10 cellular contexts compared by ENCODE assay signal in genomic region chr9:74888449-74888848, GRCh38. TPM values are rescaled to one million over a fixed set of nuclear protein-coding genes. Genes with fewer than 3 reads are reported as not detected.
A peak's percentile ranks its signal among the peaks of the same experiment; 100 is the strongest.
DNase-seq lines count a peak whose midpoint lies in the region; ATAC-seq, FAIRE-seq and TF ChIP-seq lines count a peak whose summit lies in the region.
"Not testable (repeated sequence)": the region's sequence is repeated elsewhere in the genome, so short reads cannot be mapped to it uniquely, and the experiment has no call there.
"Had no signal": no experiment of that assay in that cellular context is flagged by ENCODE, and none has a peak within 500 bp of the region (broad histone marks: within the 10 kb centered on the region; RNA-seq: fewer than 3 reads in every experiment).

No MANE protein-coding gene starts in this region.

- peaks cover 32% of the 10 kb centered on the region for H3K27me3 ChIP-seq in CD4-positive, alpha-beta T cell (ENCODE audit: control insufficient read depth, insufficient read depth, low read length)
- H3K27me3 ChIP-seq in astrocyte (ENCODE audit: insufficient read depth, low read length): not testable (repeated sequence)
- peaks cover 7 to 18% of the 10 kb centered on the region in 2 donors for H3K27me3 ChIP-seq in naive thymus-derived CD4-positive, alpha-beta T cell (ENCODE audit: control insufficient read depth in 2 of 2, insufficient read depth in 2 of 2, low read length in 2 of 2)

- not testable (repeated sequence) for H3K4me2 ChIP-seq in astrocyte (ENCODE audit: low read length)

- intact Hi-C loops in CD4-positive, alpha-beta T cell (cut with DNase I, micrococcal nuclease): not testable (repeated sequence)
- intact Hi-C loops in naive thymus-derived CD4-positive, alpha-beta T cell (cut with micrococcal nuclease): loop anchor here in 1 of 2 donors (5.0 kb wide), 1 partner anchor 64 kb away; the partner anchor contains the start of gene C9orf40

- peaks cover 19% of the 10 kb centered on the region for H3K4me1 Mint-ChIP-seq in CD4-positive, alpha-beta T cell (ENCODE audit: low read depth)
- H3K4me1 Mint-ChIP-seq in T-helper 17 cell; astrocyte (ENCODE audit: low read depth, unreplicated experiment); endothelial cell (ENCODE audit: unreplicated experiment); nephron progenitor cell; type B pancreatic cell (ENCODE audit: unreplicated experiment): not testable (repeated sequence)
- peaks cover 13% of the 10 kb centered on the region for H3K4me1 Mint-ChIP-seq in activated naive CD4-positive, alpha-beta T cell treated with anti-CD3 and anti-CD28 coated beads, Interleukin-2, amount 10 ng/mL, durations not matched to agents 7 days and 5 days
- H3K4me1 Mint-ChIP-seq in naive thymus-derived CD4-positive, alpha-beta T cell: peaks cover 11 to 20% (median 18%) of the 10 kb centered on the region in 7 donors

- H4K20me1 ChIP-seq in astrocyte (ENCODE audit: insufficient read depth, low read length): not testable (repeated sequence)

- not testable (repeated sequence) for TF ChIP-seq CTCF in CD4-positive, alpha-beta T cell (IDR thresholded peaks at IDR 0.05); astrocyte (IDR thresholded peaks at IDR 0.05; ENCODE audit: insufficient read depth, low read depth, low read length); endothelial cell (IDR thresholded peaks at IDR 0.05; ENCODE audit: unreplicated experiment); nephron progenitor cell (IDR thresholded peaks at IDR 0.05); type B pancreatic cell (conservative IDR thresholded peaks at IDR 0.05)

- not testable (repeated sequence) for H3K27ac Mint-ChIP-seq in CD4-positive, alpha-beta T cell; T-helper 17 cell; astrocyte (ENCODE audit: unreplicated experiment); endothelial cell (ENCODE audit: unreplicated experiment); naive thymus-derived CD4-positive, alpha-beta T cell; nephron progenitor cell; type B pancreatic cell
- H3K27ac Mint-ChIP-seq in activated naive CD4-positive, alpha-beta T cell treated with anti-CD3 and anti-CD28 coated beads, Interleukin-2, amount 10 ng/mL, durations not matched to agents 7 days and 5 days: peak overlapping the region; percentile 47

- POLR2A ChIA-PET in CD4-positive, alpha-beta T cell (lab: Charles Lee); naive thymus-derived CD4-positive, alpha-beta T cell (lab: Charles Lee): not testable (repeated sequence)

- H3K27me3 Mint-ChIP-seq in CD4-positive, alpha-beta T cell: peaks cover 68% of the 10 kb centered on the region
- H3K27me3 Mint-ChIP-seq in T-helper 17 cell (peaks cover 42% of the 10 kb centered on the region), astrocyte (ENCODE audit: low read depth, unreplicated experiment) (peaks cover 10% of the 10 kb centered on the region), nephron progenitor cell (ENCODE audit: low read depth, poor library complexity) (peaks cover 41% of the 10 kb centered on the region), type B pancreatic cell (peaks cover 36% of the 10 kb centered on the region)
- peaks cover 44% of the 10 kb centered on the region for H3K27me3 Mint-ChIP-seq in activated naive CD4-positive, alpha-beta T cell treated with anti-CD3 and anti-CD28 coated beads, Interleukin-2, amount 10 ng/mL, durations not matched to agents 7 days and 5 days
- not testable (repeated sequence) for H3K27me3 Mint-ChIP-seq in endothelial cell (ENCODE audit: unreplicated experiment)
- peaks cover 44 to 61% (median 52%) of the 10 kb centered on the region in 5 donors for H3K27me3 Mint-ChIP-seq in naive thymus-derived CD4-positive, alpha-beta T cell

- not testable (repeated sequence) for H3K9ac ChIP-seq in astrocyte (ENCODE audit: low read length)

- not testable (repeated sequence) for H2AFZ ChIP-seq in astrocyte (ENCODE audit: low read depth, low read length)

- not testable (repeated sequence) for FAIRE-seq in astrocyte (lab: Jason Lieb, UNC)

- H3K4me1 ChIP-seq in astrocyte (ENCODE audit: insufficient read depth, low read length); naive thymus-derived CD4-positive, alpha-beta T cell (ENCODE audit: control insufficient read depth in 2 of 2, insufficient read depth in 2 of 2, low read length in 2 of 2): not testable (repeated sequence)

- not testable (repeated sequence) for H3K9me3 ChIP-seq in CD4-positive, alpha-beta T cell (ENCODE audit: control insufficient read depth, low read length); T-helper 17 cell (ENCODE audit: control insufficient read depth, low read length, poor library complexity, severe bottlenecking); astrocyte (ENCODE audit: insufficient read depth, low read depth, low read length); naive thymus-derived CD4-positive, alpha-beta T cell (ENCODE audit: control insufficient read depth in 2 of 3, low read length in 3 of 3)

- H3K9me3 Mint-ChIP-seq in CD4-positive, alpha-beta T cell; activated naive CD4-positive, alpha-beta T cell treated with anti-CD3 and anti-CD28 coated beads, Interleukin-2, amount 10 ng/mL, durations not matched to agents 7 days and 5 days; astrocyte (ENCODE audit: unreplicated experiment); endothelial cell (ENCODE audit: unreplicated experiment); type B pancreatic cell: not testable (repeated sequence)
- H3K9me3 Mint-ChIP-seq in naive thymus-derived CD4-positive, alpha-beta T cell: peaks cover 0 to 12% (median 6%) of the 10 kb centered on the region in 11 donors
- H3K9me3 Mint-ChIP-seq in nephron progenitor cell: peaks cover 11% of the 10 kb centered on the region

- CTCF ChIA-PET in CD4-positive, alpha-beta T cell (lab: Charles Lee); activated naive CD4-positive, alpha-beta T cell treated with anti-CD3 and anti-CD28 coated beads, Interleukin-2, amount 10 ng/mL, durations not matched to agents 7 days and 5 days (lab: Charles Lee); naive thymus-derived CD4-positive, alpha-beta T cell (lab: Charles Lee): not testable (repeated sequence)

- not testable (repeated sequence) for H3K36me3 Mint-ChIP-seq in CD4-positive, alpha-beta T cell (ENCODE audit: low read depth); T-helper 17 cell (ENCODE audit: low read depth); activated naive CD4-positive, alpha-beta T cell treated with anti-CD3 and anti-CD28 coated beads, Interleukin-2, amount 10 ng/mL, durations not matched to agents 7 days and 5 days; astrocyte (ENCODE audit: low read depth, unreplicated experiment); endothelial cell (ENCODE audit: low read depth, unreplicated experiment); naive thymus-derived CD4-positive, alpha-beta T cell; nephron progenitor cell (ENCODE audit: low read depth); type B pancreatic cell

- not testable (repeated sequence) for ATAC-seq in CD4-positive, alpha-beta T cell (ENCODE audit: poor library complexity); T-helper 17 cell; naive thymus-derived CD4-positive, alpha-beta T cell

- not testable (repeated sequence) for H3K27ac ChIP-seq in CD4-positive, alpha-beta T cell (ENCODE audit: low read depth, low read length); astrocyte (ENCODE audit: low read depth, low read length); naive thymus-derived CD4-positive, alpha-beta T cell (ENCODE audit: low read depth, low read length)

- not testable (repeated sequence) for H3K4me3 ChIP-seq in astrocyte (ENCODE audit: insufficient read depth, low read depth, low read length); naive thymus-derived CD4-positive, alpha-beta T cell (ENCODE audit: low read length)

- H3K4me3 Mint-ChIP-seq in CD4-positive, alpha-beta T cell: peak overlapping the region; percentile 13
- H3K4me3 Mint-ChIP-seq in T-helper 17 cell: peak overlapping the region; percentile 96
- H3K4me3 Mint-ChIP-seq in activated naive CD4-positive, alpha-beta T cell treated with anti-CD3 and anti-CD28 coated beads, Interleukin-2, amount 10 ng/mL, durations not matched to agents 7 days and 5 days: not testable (repeated sequence)
- H3K4me3 Mint-ChIP-seq in astrocyte (ENCODE audit: unreplicated experiment): peak overlapping the region; percentile 88
- peak overlapping the region; percentile 68 for H3K4me3 Mint-ChIP-seq in endothelial cell (ENCODE audit: unreplicated experiment)
- H3K4me3 Mint-ChIP-seq in naive thymus-derived CD4-positive, alpha-beta T cell: peak overlapping the region in 7 of 10 donors; percentile 52 to 90 (median 84)
- H3K4me3 Mint-ChIP-seq in nephron progenitor cell: peak overlapping the region; percentile 95
- peak overlapping the region; percentile 96 for H3K4me3 Mint-ChIP-seq in type B pancreatic cell

- H3K36me3 ChIP-seq in astrocyte (ENCODE audit: insufficient read depth, low read length); naive thymus-derived CD4-positive, alpha-beta T cell (ENCODE audit: control insufficient read depth in 2 of 3, insufficient read depth in 3 of 3, low read length in 3 of 3): not testable (repeated sequence)

- not testable (repeated sequence) for DNase-seq in CD4-positive, alpha-beta T cell; T-helper 17 cell; activated naive CD4-positive, alpha-beta T cell treated with anti-CD3 and anti-CD28 coated beads, Interleukin-2, amount 10 ng/mL, durations not matched to agents 7 days and 5 days; astrocyte (ENCODE audit: low read depth); endothelial cell (ENCODE audit: low spot score); naive thymus-derived CD4-positive, alpha-beta T cell; nephron progenitor cell; type B pancreatic cell (ENCODE audit: extremely low spot score, unreplicated experiment)

- H3K79me2 ChIP-seq in astrocyte (ENCODE audit: insufficient read depth, low read length): not testable (repeated sequence)

RNA-seq across cellular contexts. Expression of gene TRPM6, which starts 0.7 kb away (rescaled TPM):
- total RNA-seq in CD4-positive, alpha-beta T cell: not detected
- under 1 TPM; 0.10 to 0.26 TPM for total RNA-seq in T-helper 17 cell
- total RNA-seq in astrocyte: 0.27 and 0.29 TPM in 2 replicates
- total RNA-seq in endothelial cell (ENCODE audit: unreplicated experiment): 1.9 TPM
- total RNA-seq in naive thymus-derived CD4-positive, alpha-beta T cell: 1 to 10 TPM in 1 of 5 experiments, under 1 TPM in 1, not detected in 3; 0.85 to 3.6 TPM
- not detected for polyA plus RNA-seq in naive thymus-derived CD4-positive, alpha-beta T cell
- 1.4 and 16.9 TPM in 2 replicates for total RNA-seq in type B pancreatic cell (ENCODE audit: low replicate concordance)
- total RNA-seq: G401 had no signal
- polyA plus RNA-seq: CD4-positive, CD25-positive, alpha-beta regulatory T cell had no signal
